Comparison of ENCODE assay signal across 29 cellular contexts in genomic region chr9:125246261-125246667, GRCh38.
"Had no signal": no experiment of that assay in that cellular context is flagged by ENCODE, and none has a peak within 500 bp of the region (broad histone marks: within the 10 kb centered on the region; RNA-seq: fewer than 3 reads in every experiment).

No MANE protein-coding gene starts in this region.

- FAIRE-seq: endothelial cell of umbilical vein had no signal

- H3K27ac ChIP-seq: coronary artery, esophagus squamous epithelium, lower lobe of right lung, neural progenitor cell, parathyroid adenoma, prostate gland, right atrium auricular region, suprapubic skin, transverse colon, vagina had no signal

- H3K9ac ChIP-seq: neural progenitor cell, parathyroid adenoma had no signal

- H3K4me2 ChIP-seq: neural progenitor cell, smooth muscle cell had no signal

- H3K79me2 ChIP-seq: parathyroid adenoma had no signal

- H3K9me3 ChIP-seq: esophagus squamous epithelium, lower lobe of right lung, mucosa of descending colon, prostate gland, right atrium auricular region, suprapubic skin, transverse colon, vagina had no signal

- H3K4me3 Mint-ChIP-seq: immature natural killer cell; natural killer cell treated with Interleukin-12 subunit alpha and Interleukin-12 subunit beta and Interleukin-15 and Interleukin-18, amount 100 ng/mL, for 72 hours; neural progenitor cell; stimulated activated naive CD8-positive, alpha-beta T cell treated with anti-CD3 and anti-CD28 coated beads, Interleukin-15, amount 100 ng/mL, for 72 hours had no signal

- H2AFZ ChIP-seq: neural progenitor cell, parathyroid adenoma had no signal

- H3K4me1 ChIP-seq: prostate gland had no signal

- H3K27me3 ChIP-seq: esophagus squamous epithelium, neural progenitor cell, right atrium auricular region, suprapubic skin, transverse colon, vagina had no signal

- H3K27me3 Mint-ChIP-seq: naive B cell; natural killer cell treated with Interleukin-12 subunit alpha and Interleukin-12 subunit beta and Interleukin-15 and Interleukin-18, amount 100 ng/mL, for 72 hours; stimulated activated naive CD8-positive, alpha-beta T cell treated with anti-CD3 and anti-CD28 coated beads, Interleukin-15, amount 100 ng/mL, for 72 hours had no signal

- H3K9me3 Mint-ChIP-seq: immature natural killer cell; naive B cell; natural killer cell treated with Interleukin-12 subunit alpha and Interleukin-12 subunit beta and Interleukin-15 and Interleukin-18, amount 100 ng/mL, for 72 hours; neural progenitor cell; stimulated activated naive CD8-positive, alpha-beta T cell treated with anti-CD3 and anti-CD28 coated beads, Interleukin-15, amount 100 ng/mL, for 72 hours had no signal

- H3K27ac Mint-ChIP-seq: immature natural killer cell; naive B cell; natural killer cell treated with Interleukin-12 subunit alpha and Interleukin-12 subunit beta and Interleukin-15 and Interleukin-18, amount 100 ng/mL, for 72 hours; neural progenitor cell had no signal

- DNase-seq: dermis blood vessel endothelial cell; effector memory CD4-positive, alpha-beta T cell; esophagus squamous epithelium; foreskin melanocyte; hypothalamus; immature natural killer cell; islet precursor cell; left ventricle myocardium superior; lower lobe of right lung; mucosa of descending colon; naive B cell; stimulated activated CD4-positive, alpha-beta T cell treated with anti-CD3 and anti-CD28 coated beads, Interleukin-12 subunit alpha, Interleukin-12 subunit beta, amount 100 ng/mL, for 4 hours; stimulated activated CD4-positive, alpha-beta T cell treated with anti-CD3 and anti-CD28 coated beads, Interleukin-1b, Interleukin-23, amount 100 ng/mL, for 48 hours; stimulated activated CD4-positive, alpha-beta T cell treated with anti-CD3 and anti-CD28 coated beads, Interleukin-4, amount 100 ng/mL, for 1 hour; stimulated activated CD8-positive, alpha-beta memory T cell treated with anti-CD3 and anti-CD28 coated beads, Interleukin-4, amount 100 ng/mL, for 48 hours; stimulated activated naive CD4-positive, alpha-beta T cell; stimulated activated naive CD8-positive, alpha-beta T cell treated with anti-CD3 and anti-CD28 coated beads, Interleukin-15, amount 100 ng/mL, for 72 hours; transverse colon had no signal

- H3K36me3 Mint-ChIP-seq: naive B cell; natural killer cell treated with Interleukin-12 subunit alpha and Interleukin-12 subunit beta and Interleukin-15 and Interleukin-18, amount 100 ng/mL, for 72 hours had no signal

- H3K4me3 ChIP-seq: coronary artery, esophagus squamous epithelium, lower lobe of right lung, mucosa of descending colon, neural progenitor cell, prostate gland, right atrium auricular region, smooth muscle cell, suprapubic skin, transverse colon, vagina had no signal

- H3K36me3 ChIP-seq: esophagus squamous epithelium, lower lobe of right lung, neural progenitor cell, prostate gland, right atrium auricular region, suprapubic skin, transverse colon, vagina had no signal

- ATAC-seq: left ventricle myocardium superior; lower lobe of right lung; mucosa of descending colon; natural killer cell treated with Interleukin-12 subunit alpha and Interleukin-12 subunit beta and Interleukin-15 and Interleukin-18, amount 100 ng/mL, for 72 hours; sciatic nerve; stimulated activated naive CD8-positive, alpha-beta T cell treated with anti-CD3 and anti-CD28 coated beads, Interleukin-15, amount 100 ng/mL, for 72 hours had no signal
